ENCODE assay signal across 21 cellular contexts in the genomic region with DNA sequence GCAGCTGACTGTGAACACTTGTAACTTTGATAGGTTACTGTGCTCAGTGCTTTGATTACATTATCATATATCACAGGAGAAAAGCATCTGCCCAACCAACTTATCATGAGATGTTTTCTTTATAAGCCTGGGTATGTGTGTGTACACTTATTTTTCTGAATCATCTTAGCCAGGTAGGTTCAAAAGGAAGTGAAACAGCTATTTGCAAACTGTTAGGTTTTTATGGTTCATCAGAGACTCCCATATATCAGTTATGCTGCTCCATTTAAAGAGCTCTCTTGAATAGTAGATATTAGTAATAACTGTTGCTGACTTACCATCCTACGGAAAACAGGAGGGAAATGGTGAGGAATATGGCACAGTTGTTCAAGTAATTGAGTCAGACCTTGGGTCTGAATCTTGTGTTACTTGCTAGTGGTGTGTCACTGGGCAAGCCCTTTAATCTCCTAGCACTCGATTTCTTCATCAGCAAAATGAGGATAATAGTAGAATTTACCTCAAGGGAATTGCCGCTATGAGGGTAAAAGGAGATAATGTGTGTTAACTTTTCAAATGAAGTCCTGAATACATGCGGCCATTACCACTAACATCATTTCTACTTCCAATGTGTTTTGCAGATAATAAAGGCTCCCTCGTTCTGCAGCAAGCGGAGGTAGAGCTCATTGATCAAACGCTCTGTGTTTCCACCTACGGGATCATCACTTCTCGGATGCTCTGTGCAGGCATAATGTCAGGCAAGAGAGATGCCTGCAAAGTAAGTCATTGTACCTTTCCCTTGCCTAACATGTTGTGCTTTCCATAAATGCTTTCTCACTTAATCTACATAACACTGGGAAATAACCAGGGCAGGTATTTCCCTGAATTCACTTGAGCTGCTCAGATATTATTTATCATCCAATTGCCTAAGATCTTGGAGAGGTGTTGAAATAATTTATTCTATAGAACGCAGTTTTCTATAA. TPM values are rescaled to one million over a fixed set of nuclear protein-coding genes. Genes with fewer than 3 reads are reported as not detected.
"Had no signal": no experiment of that assay in that cellular context is flagged by ENCODE, and none has a peak within 500 bp of the region (broad histone marks: within the 10 kb centered on the region; RNA-seq: fewer than 3 reads in every experiment).

No MANE protein-coding gene starts in this region.

- H3K9me3 ChIP-seq: adrenal gland, left lung, pancreas, sigmoid colon, spleen, stomach, thoracic aorta had no signal

- H3K27ac Mint-ChIP-seq: activated CD8-positive, alpha-beta T cell treated with anti-CD3 and anti-CD28 coated beads, Interleukin-2, amount 10 ng/mL, durations not matched to agents 7 days and 5 days; activated naive CD4-positive, alpha-beta T cell treated with anti-CD3 and anti-CD28 coated beads, Interleukin-2, amount 50 U/mL, for 24 hours had no signal

- H3K27me3 ChIP-seq: adrenal gland, hepatocyte, left lung, pancreas, sigmoid colon, stomach had no signal

- H3K4me1 ChIP-seq: adrenal gland, left lung, sigmoid colon, spleen had no signal

- H3K36me3 Mint-ChIP-seq: activated naive CD4-positive, alpha-beta T cell treated with anti-CD3 and anti-CD28 coated beads, Interleukin-2, amount 50 U/mL, for 24 hours; naive thymus-derived CD8-positive, alpha-beta T cell had no signal

- H3K9me3 Mint-ChIP-seq: activated naive CD4-positive, alpha-beta T cell treated with anti-CD3 and anti-CD28 coated beads, Interleukin-2, amount 50 U/mL, for 24 hours; naive thymus-derived CD8-positive, alpha-beta T cell had no signal

- H3K4me3 ChIP-seq: adrenal gland, cardiac muscle cell, hepatocyte, left lung, pancreas, sigmoid colon, spleen, stomach, thoracic aorta had no signal

- DNase-seq: activated CD4-positive, alpha-beta T cell treated with anti-CD3 and anti-CD28 coated beads for 48 hours; activated CD8-positive, alpha-beta memory T cell treated with anti-CD3 and anti-CD28 coated beads, Interleukin-2, amount 50 U/mL, for 4 hours; activated CD8-positive, alpha-beta T cell treated with anti-CD3 and anti-CD28 coated beads, Interleukin-2, amount 10 ng/mL, durations not matched to agents 7 days and 5 days; activated effector memory CD4-positive, alpha-beta T cell treated with anti-CD3 and anti-CD28 coated beads, Interleukin-2, amount 50 U/mL, for 16 hours; activated T-cell treated with anti-CD3 and anti-CD28 coated beads, Interleukin-2, amount 50 U/mL, for 48 hours; adrenal gland; erythroblast; kidney; left lung; mesenchymal stem cell; naive thymus-derived CD8-positive, alpha-beta T cell; pancreas; sigmoid colon; spleen; stomach had no signal

- H3K4me2 ChIP-seq: hepatocyte had no signal

- H3K27me3 Mint-ChIP-seq: activated naive CD4-positive, alpha-beta T cell treated with anti-CD3 and anti-CD28 coated beads, Interleukin-2, amount 50 U/mL, for 24 hours; naive thymus-derived CD8-positive, alpha-beta T cell had no signal

- H2AFZ ChIP-seq: hepatocyte had no signal

- H3K79me2 ChIP-seq: hepatocyte had no signal

- ATAC-seq: activated CD8-positive, alpha-beta T cell treated with anti-CD3 and anti-CD28 coated beads, Interleukin-2, amount 10 ng/mL, durations not matched to agents 7 days and 5 days; left lung; naive thymus-derived CD8-positive, alpha-beta T cell; pancreas had no signal

- FAIRE-seq: kidney, pancreas, urothelium cell line had no signal

- H3K36me3 ChIP-seq: adrenal gland, cardiac muscle cell, left lung, pancreas, sigmoid colon, spleen, stomach, thoracic aorta had no signal

- H3K4me3 Mint-ChIP-seq: activated CD8-positive, alpha-beta T cell treated with anti-CD3 and anti-CD28 coated beads, Interleukin-2, amount 10 ng/mL, durations not matched to agents 7 days and 5 days; activated naive CD4-positive, alpha-beta T cell treated with anti-CD3 and anti-CD28 coated beads, Interleukin-2, amount 50 U/mL, for 24 hours; naive thymus-derived CD8-positive, alpha-beta T cell had no signal

- H3K27ac ChIP-seq: adrenal gland, cardiac muscle cell, hepatocyte, left lung, pancreas, sigmoid colon, spleen, stomach, thoracic aorta had no signal

RNA-seq across cellular contexts. Expression of gene TMPRSS7, which starts 43.9 kb away (rescaled TPM):
- total RNA-seq: activated CD8-positive, alpha-beta T cell treated with anti-CD3 and anti-CD28 coated beads, Interleukin-2, amount 10 ng/mL, durations not matched to agents 7 days and 5 days; adrenal gland; cardiac muscle cell; dermis microvascular lymphatic vessel endothelial cell; hepatocyte; kidney; naive thymus-derived CD8-positive, alpha-beta T cell; sigmoid colon; spleen; thoracic aorta had no signal
- polyA plus RNA-seq: adrenal gland, cardiac muscle cell, pancreas, spleen had no signal

RNA-seq across cellular contexts. Expression of gene GCSAM, which starts 54.6 kb away (rescaled TPM):
- total RNA-seq: cardiac muscle cell, dermis microvascular lymphatic vessel endothelial cell, hepatocyte, sigmoid colon had no signal
